ENCODE assay signal across 9 cellular contexts in genomic region chr11:36409152-36409713, GRCh38.
A peak's percentile ranks its signal among the peaks of the same experiment; 100 is the strongest.
DNase-seq lines count a peak whose midpoint lies in the region; ATAC-seq and TF ChIP-seq lines count a peak whose summit lies in the region.
"Had no signal": no experiment of that assay in that cellular context is flagged by ENCODE, and none has a peak within 500 bp of the region (broad histone marks: within the 10 kb centered on the region; RNA-seq: fewer than 3 reads in every experiment).

No MANE protein-coding gene starts in this region.

- TF ChIP-seq CTCF in cardiac fibroblast (IDR thresholded peaks at IDR 0.05; ENCODE audit: low read depth, low read length) (no peak), osteocyte (IDR thresholded peaks at IDR 0.05) (no peak)

- H3K9me3 Mint-ChIP-seq in osteocyte (ENCODE audit: unreplicated experiment): no peaks in the 10 kb centered on the region

- H3K4me3 Mint-ChIP-seq in osteocyte (ENCODE audit: unreplicated experiment): no peak overlapping the region

- DNase-seq in T-helper 22 cell (ENCODE audit: low read depth) (peak; percentile 23), cardiac fibroblast (ENCODE audit: low read depth in 2 of 2) (peak; percentile 78 to 84), osteocyte (ENCODE audit: extremely low spot score, unreplicated experiment) (no peak), nucleus accumbens (lab: John Stamatoyannopoulos, UW) (no peak), hypothalamus (lab: John Stamatoyannopoulos, UW) (no peak), NCI-H2029 (lab: John Stamatoyannopoulos, UW) (no peak)
- DNase-seq: foreskin keratinocyte had no signal

- ATAC-seq in GM19438 (IDR thresholded peaks at IDR 0.05; ENCODE audit: low read depth, unreplicated experiment) (peak; percentile 53), GM21360 (IDR thresholded peaks at IDR 0.05; ENCODE audit: unreplicated experiment) (no peak)
- ATAC-seq: foreskin keratinocyte had no signal

- peaks cover 53% of the 10 kb centered on the region for H3K4me1 Mint-ChIP-seq in osteocyte (ENCODE audit: unreplicated experiment)

- H3K27me3 Mint-ChIP-seq in osteocyte (ENCODE audit: unreplicated experiment): no peaks in the 10 kb centered on the region

- peaks cover 69% of the 10 kb centered on the region for H3K36me3 Mint-ChIP-seq in osteocyte (ENCODE audit: unreplicated experiment)

- peak overlapping the region; percentile 89 for H3K27ac Mint-ChIP-seq in osteocyte (ENCODE audit: unreplicated experiment)

- no peak overlapping the region for H3K4me3 ChIP-seq in cardiac fibroblast (replicated peaks in 1 of 2; ENCODE audit: low read depth in 2 of 2, low read length in 2 of 2)

Comparison
In these comparisons a context has a peak if more than half of its experiments do, and no peak if none do; other contexts are left out.
1. DNase-seq: peak in T-helper 22 cell (single experiment) and cardiac fibroblast (2 of 2); none in osteocyte (single experiment), nucleus accumbens (0 of 56), hypothalamus (0 of 51) and NCI-H2029 (single experiment).